6 cellular contexts compared by ENCODE assay signal in genomic region chr9:81459591-81459990, GRCh38.
"Had no signal": no experiment of that assay in that cellular context is flagged by ENCODE, and none has a peak within 500 bp of the region (broad histone marks: within the 10 kb centered on the region; RNA-seq: fewer than 3 reads in every experiment).

No MANE protein-coding gene starts in this region.

- H3K4me3 Mint-ChIP-seq: IgD-negative memory B cell had no signal

- H3K9me3 Mint-ChIP-seq: IgD-negative memory B cell had no signal

- H3K36me3 Mint-ChIP-seq: IgD-negative memory B cell had no signal

- DNase-seq: IMR-90, KBM-7 had no signal

- H3K27ac Mint-ChIP-seq: IgD-negative memory B cell had no signal

- H3K4me1 Mint-ChIP-seq: IgD-negative memory B cell had no signal

- FAIRE-seq: HepG2, HTR-8/SVneo, K562 had no signal
